In genomic region chr2:88561646-88562388, GRCh38 we compare ENCODE assay signal across 12 cellular contexts.
DNase-seq lines count a peak whose midpoint lies in the region; ATAC-seq and TF ChIP-seq lines count a peak whose summit lies in the region.
"Had no signal": no experiment of that assay in that cellular context is flagged by ENCODE, and none has a peak within 500 bp of the region (broad histone marks: within the 10 kb centered on the region; RNA-seq: fewer than 3 reads in every experiment).

No MANE protein-coding gene starts in this region.

- peak overlapping the region; percentile 44 for H3K27ac Mint-ChIP-seq in activated CD4-positive, alpha-beta memory T cell treated with anti-CD3 and anti-CD28 coated beads, Interleukin-2, amount 10 ng/mL, durations not matched to agents 7 days and 5 days
- no peak overlapping the region for H3K27ac Mint-ChIP-seq in HFFc6
- H3K27ac Mint-ChIP-seq: activated naive CD8-positive, alpha-beta T cell treated with anti-CD3 and anti-CD28 coated beads, Interleukin-2, amount 10 ng/mL, durations not matched to agents 7 days and 5 days; dendritic cell treated with granulocyte-macrophage colony-stimulating factor and Interleukin-4, amounts not matched to agents 40 ng/mL and 50 ng/mL, for 4 days had no signal

- no peaks in the 10 kb centered on the region for H3K27me3 Mint-ChIP-seq in activated CD4-positive, alpha-beta memory T cell treated with anti-CD3 and anti-CD28 coated beads, Interleukin-2, amount 10 ng/mL, durations not matched to agents 7 days and 5 days
- no peaks in the 10 kb centered on the region; the same call in 1 of the 2 replicates for H3K27me3 Mint-ChIP-seq in HFFc6 (ENCODE audit: insufficient read depth)
- H3K27me3 Mint-ChIP-seq: activated naive CD8-positive, alpha-beta T cell treated with anti-CD3 and anti-CD28 coated beads, Interleukin-2, amount 10 ng/mL, durations not matched to agents 7 days and 5 days; dendritic cell treated with granulocyte-macrophage colony-stimulating factor and Interleukin-4, amounts not matched to agents 40 ng/mL and 50 ng/mL, for 4 days had no signal

- peaks cover 33% of the 10 kb centered on the region for H3K4me1 Mint-ChIP-seq in activated CD4-positive, alpha-beta memory T cell treated with anti-CD3 and anti-CD28 coated beads, Interleukin-2, amount 10 ng/mL, durations not matched to agents 7 days and 5 days
- no peaks in the 10 kb centered on the region for H3K4me1 Mint-ChIP-seq in HFFc6 (ENCODE audit: low read depth)

- CTCF ChIA-PET in activated CD4-positive, alpha-beta memory T cell treated with anti-CD3 and anti-CD28 coated beads, Interleukin-2, amount 10 ng/mL, durations not matched to agents 7 days and 5 days (lab: Charles Lee) = interaction anchor here (1.0 kb wide), 1 partner anchor 115 kb away, joined by 3 read pairs; no protein-coding TSS in a partner anchor

- no peak for DNase-seq in activated CD4-positive, alpha-beta memory T cell treated with anti-CD3 and anti-CD28 coated beads, Interleukin-2, amount 10 ng/mL, durations not matched to agents 7 days and 5 days
- DNase-seq in GM19238 (ENCODE audit: insufficient read length, low spot score) (no peak), HFFc6 (no peak), foreskin fibroblast (no peak)
- no peak for DNase-seq in stimulated activated CD4-positive, alpha-beta T cell treated with anti-CD3 and anti-CD28 coated beads, Interleukin-2, amount 100 ng/mL, for 48 hours
- DNase-seq: activated naive CD8-positive, alpha-beta T cell treated with anti-CD3 and anti-CD28 coated beads, Interleukin-2, amount 10 ng/mL, durations not matched to agents 7 days and 5 days; psoas muscle; tibial artery had no signal

- H3K36me3 Mint-ChIP-seq in activated CD4-positive, alpha-beta memory T cell treated with anti-CD3 and anti-CD28 coated beads, Interleukin-2, amount 10 ng/mL, durations not matched to agents 7 days and 5 days (ENCODE audit: low read depth) = peaks cover 40% of the 10 kb centered on the region
- H3K36me3 Mint-ChIP-seq in HFFc6 (ENCODE audit: low read depth) = peaks cover 12% of the 10 kb centered on the region

- no peaks in the 10 kb centered on the region for H3K9me3 Mint-ChIP-seq in activated CD4-positive, alpha-beta memory T cell treated with anti-CD3 and anti-CD28 coated beads, Interleukin-2, amount 10 ng/mL, durations not matched to agents 7 days and 5 days
- no peaks in the 10 kb centered on the region for H3K9me3 Mint-ChIP-seq in HFFc6
- H3K9me3 Mint-ChIP-seq: activated naive CD8-positive, alpha-beta T cell treated with anti-CD3 and anti-CD28 coated beads, Interleukin-2, amount 10 ng/mL, durations not matched to agents 7 days and 5 days; dendritic cell treated with granulocyte-macrophage colony-stimulating factor and Interleukin-4, amounts not matched to agents 40 ng/mL and 50 ng/mL, for 4 days had no signal

- H3K4me3 ChIP-seq in foreskin fibroblast (ENCODE audit: low read depth in 1 of 2, low read length in 2 of 2) = no peak overlapping the region
- H3K4me3 ChIP-seq: psoas muscle, tibial artery had no signal

- ATAC-seq in GM18520 (IDR thresholded peaks at IDR 0.05; ENCODE audit: unreplicated experiment) = peak; percentile 31
- ATAC-seq in GM21423 (IDR thresholded peaks at IDR 0.05; ENCODE audit: unreplicated experiment) = peak; percentile 54
- ATAC-seq in HG03060 (IDR thresholded peaks at IDR 0.05; ENCODE audit: low read depth, unreplicated experiment) = peak; percentile 50
- ATAC-seq: psoas muscle had no signal

- POLR2A ChIA-PET in activated CD4-positive, alpha-beta memory T cell treated with anti-CD3 and anti-CD28 coated beads, Interleukin-2, amount 10 ng/mL, durations not matched to agents 7 days and 5 days (lab: Charles Lee) = no interaction called here

- no peak overlapping the region for H3K4me3 Mint-ChIP-seq in activated CD4-positive, alpha-beta memory T cell treated with anti-CD3 and anti-CD28 coated beads, Interleukin-2, amount 10 ng/mL, durations not matched to agents 7 days and 5 days
- no peak overlapping the region for H3K4me3 Mint-ChIP-seq in HFFc6
- H3K4me3 Mint-ChIP-seq: activated naive CD8-positive, alpha-beta T cell treated with anti-CD3 and anti-CD28 coated beads, Interleukin-2, amount 10 ng/mL, durations not matched to agents 7 days and 5 days; dendritic cell treated with granulocyte-macrophage colony-stimulating factor and Interleukin-4, amounts not matched to agents 40 ng/mL and 50 ng/mL, for 4 days had no signal

- TF ChIP-seq CTCF in HFFc6 (IDR thresholded peaks at IDR 0.05) (no peak), foreskin fibroblast (IDR thresholded peaks at IDR 0.05; ENCODE audit: low read depth, low read length) (no peak)
